In genomic region chr9:37465249-37466036, GRCh38 we compare ENCODE assay signal across 1 cellular context.
TF ChIP-seq lines count a peak whose summit lies in the region.

Gene ZBTB5, minus strand, starts transcription at chr9:37465450. Its CDS starts 22,899 bp downstream, at chr9:37442551.

TF ChIP-seq in SK-N-SH, 30 proteins besides CTCF, POLR2A, EP300 and RAD21 (continued from another document):
- TF ChIP-seq REST (IDR thresholded peaks at IDR 0.05; ENCODE audit: low read depth, low read length), result 0 out of 2 replicates have a peak, but pooled peaks have one; percentile 24
- TF ChIP-seq USF1 (IDR thresholded peaks at IDR 0.05; ENCODE audit: borderline replicate concordance, low read depth), result no peak; the same call in 1 of the 2 replicates
- TF ChIP-seq GABPA (IDR thresholded peaks at IDR 0.05; ENCODE audit: low read depth), result peak; percentile 80
- TF ChIP-seq YY1 (IDR thresholded peaks at IDR 0.05; ENCODE audit: low read depth), result 0 out of 2 replicates have a peak, but pooled peaks have one; percentile 16
- TF ChIP-seq NRF1 (IDR thresholded peaks at IDR 0.05; ENCODE audit: low read depth, low read length), result no peak
- no peak for TF ChIP-seq FOSL2 (IDR thresholded peaks at IDR 0.05; ENCODE audit: borderline replicate concordance, low read depth)
- no peak for TF ChIP-seq FOXJ3 (CRISPR knock-in tag; IDR thresholded peaks at IDR 0.05)
- TF ChIP-seq ZBTB33 (IDR thresholded peaks at IDR 0.05; ENCODE audit: borderline replicate concordance, low read depth), result no peak
- peak; percentile 58; the same call in 1 of the 2 replicates for TF ChIP-seq SIN3A (IDR thresholded peaks at IDR 0.05; ENCODE audit: borderline replicate concordance, low read depth, low read length)
- TF ChIP-seq TEAD4 (IDR thresholded peaks at IDR 0.05; ENCODE audit: borderline replicate concordance, insufficient read depth), result no peak
- peak; percentile 86 for TF ChIP-seq RFX5 (IDR thresholded peaks at IDR 0.05; ENCODE audit: low read length)
- TF ChIP-seq RXRA (IDR thresholded peaks at IDR 0.05; ENCODE audit: borderline replicate concordance, low read depth), result no peak
